1 cellular context compared by ENCODE assay signal in genomic region chr12:57254506-57255280, GRCh38.
TF ChIP-seq lines count a peak whose summit lies in the region.

No MANE protein-coding gene starts in this region.

TF ChIP-seq in IMR-90, 13 proteins besides CTCF, POLR2A, EP300 and RAD21:
- TF ChIP-seq SMC3 (IDR thresholded peaks at IDR 0.05; ENCODE audit: low read depth, low read length) (no peak), RCOR1 (IDR thresholded peaks at IDR 0.05; ENCODE audit: insufficient replicate concordance, low read length) (no peak), FOS (IDR thresholded peaks at IDR 0.05; ENCODE audit: low read depth, low read length) (no peak), USF2 (IDR thresholded peaks at IDR 0.05; ENCODE audit: low read depth, low read length) (no peak), NFE2L2 (IDR thresholded peaks at IDR 0.05; ENCODE audit: low read depth, low read length) (no peak), CEBPB (IDR thresholded peaks at IDR 0.05; ENCODE audit: low read depth, low read length) (no peak), BHLHE40 (IDR thresholded peaks at IDR 0.05; ENCODE audit: low read depth, low read length) (no peak), CHD1 (IDR thresholded peaks at IDR 0.05; ENCODE audit: low read depth, low read length) (no peak), MAFK (IDR thresholded peaks at IDR 0.05; ENCODE audit: low read depth, low read length) (no peak), ELK1 (IDR thresholded peaks at IDR 0.05; ENCODE audit: borderline replicate concordance, low read depth, low read length) (no peak), RFX5 (IDR thresholded peaks at IDR 0.05; ENCODE audit: low read depth, low read length) (no peak), MXI1 (IDR thresholded peaks at IDR 0.05; ENCODE audit: borderline replicate concordance, low read depth, low read length) (no peak), MAZ (IDR thresholded peaks at IDR 0.05; ENCODE audit: borderline replicate concordance, low read depth, low read length) (no peak)
